Comparison of ENCODE assay signal across 1 cellular context in the genomic region with DNA sequence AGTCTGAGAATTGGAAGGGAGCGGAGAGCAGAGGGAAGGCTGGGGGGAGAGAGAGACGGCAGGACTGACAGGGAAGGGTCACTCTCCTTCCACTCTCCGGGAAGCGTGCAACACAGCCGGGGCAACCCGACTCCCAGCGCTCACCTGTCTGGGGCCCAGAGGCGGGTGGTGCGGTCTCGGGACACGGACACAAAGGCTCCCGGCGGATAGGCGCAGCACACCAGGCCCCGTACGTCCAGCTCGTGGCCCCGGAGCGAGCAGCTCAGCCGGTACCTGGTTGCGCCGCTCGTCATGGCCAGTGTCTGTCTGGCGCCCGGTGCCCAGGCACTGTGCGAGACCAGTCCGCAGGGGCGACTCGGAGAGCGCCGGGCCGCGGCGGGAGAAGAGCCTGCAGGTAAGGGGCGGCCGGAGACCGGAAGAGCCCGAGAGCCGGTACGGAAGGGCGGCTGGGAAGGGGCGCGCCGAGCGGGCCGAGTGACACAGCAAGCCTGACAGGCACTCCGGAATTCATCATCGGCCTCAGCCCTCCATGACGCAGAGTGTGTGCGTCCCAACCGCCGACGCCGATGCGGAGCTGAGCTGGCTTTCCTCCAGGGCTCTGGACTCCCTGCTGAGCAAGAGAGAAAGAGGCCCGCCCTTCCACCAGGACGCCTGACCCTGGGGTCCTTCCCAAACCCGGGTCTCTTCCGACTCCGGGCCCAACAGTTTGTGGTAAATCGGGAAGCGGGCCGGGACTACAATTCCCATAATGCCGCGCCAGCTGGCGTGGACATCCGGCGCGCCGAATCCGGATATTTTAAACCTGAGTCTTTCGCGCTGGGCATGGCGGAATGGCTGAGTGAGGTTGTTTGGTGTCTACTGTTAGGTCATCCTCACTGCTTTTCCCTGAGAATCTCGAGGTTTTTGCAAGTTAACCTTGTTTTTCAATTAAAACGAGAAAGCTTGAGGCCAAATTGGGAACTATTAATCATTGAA.
A peak's percentile ranks its signal among the peaks of the same experiment; 100 is the strongest.
TF ChIP-seq lines count a peak whose summit lies in the region.

A gene (minus strand): TSS at position 490 of the 975 bp plus-strand sequence. CDS start 197 bp downstream, at position 293.

TF ChIP-seq in HepG2, 621 proteins besides CTCF, POLR2A, EP300 and RAD21 (continued from another document and continues in another):
- TF ChIP-seq, protein P1, sequence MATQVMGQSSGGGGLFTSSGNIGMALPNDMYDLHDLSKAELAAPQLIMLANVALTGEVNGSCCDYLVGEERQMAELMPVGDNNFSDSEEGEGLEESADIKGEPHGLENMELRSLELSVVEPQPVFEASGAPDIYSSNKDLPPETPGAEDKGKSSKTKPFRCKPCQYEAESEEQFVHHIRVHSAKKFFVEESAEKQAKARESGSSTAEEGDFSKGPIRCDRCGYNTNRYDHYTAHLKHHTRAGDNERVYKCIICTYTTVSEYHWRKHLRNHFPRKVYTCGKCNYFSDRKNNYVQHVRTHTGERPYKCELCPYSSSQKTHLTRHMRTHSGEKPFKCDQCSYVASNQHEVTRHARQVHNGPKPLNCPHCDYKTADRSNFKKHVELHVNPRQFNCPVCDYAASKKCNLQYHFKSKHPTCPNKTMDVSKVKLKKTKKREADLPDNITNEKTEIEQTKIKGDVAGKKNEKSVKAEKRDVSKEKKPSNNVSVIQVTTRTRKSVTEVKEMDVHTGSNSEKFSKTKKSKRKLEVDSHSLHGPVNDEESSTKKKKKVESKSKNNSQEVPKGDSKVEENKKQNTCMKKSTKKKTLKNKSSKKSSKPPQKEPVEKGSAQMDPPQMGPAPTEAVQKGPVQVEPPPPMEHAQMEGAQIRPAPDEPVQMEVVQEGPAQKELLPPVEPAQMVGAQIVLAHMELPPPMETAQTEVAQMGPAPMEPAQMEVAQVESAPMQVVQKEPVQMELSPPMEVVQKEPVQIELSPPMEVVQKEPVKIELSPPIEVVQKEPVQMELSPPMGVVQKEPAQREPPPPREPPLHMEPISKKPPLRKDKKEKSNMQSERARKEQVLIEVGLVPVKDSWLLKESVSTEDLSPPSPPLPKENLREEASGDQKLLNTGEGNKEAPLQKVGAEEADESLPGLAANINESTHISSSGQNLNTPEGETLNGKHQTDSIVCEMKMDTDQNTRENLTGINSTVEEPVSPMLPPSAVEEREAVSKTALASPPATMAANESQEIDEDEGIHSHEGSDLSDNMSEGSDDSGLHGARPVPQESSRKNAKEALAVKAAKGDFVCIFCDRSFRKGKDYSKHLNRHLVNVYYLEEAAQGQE (IDR thresholded peaks at IDR 0.05; ENCODE audit: borderline replicate concordance in 1 of 2, low read depth in 1 of 2, low read length in 2 of 2) = 0 out of 4 replicates have a peak, but pooled peaks of 1 of the 2 experiments have one; percentile 4
- TF ChIP-seq FOXP1 (IDR thresholded peaks at IDR 0.05) (no peak), FOXP1 (CRISPR knock-in tag; IDR thresholded peaks at IDR 0.05) (no peak), CBFB (CRISPR knock-in tag; IDR thresholded peaks at IDR 0.05) (peak; percentile 68; the same call in 1 of the 2 replicates), NFE2L2 (IDR thresholded peaks at IDR 0.05; ENCODE audit: low read length) (peak; percentile 31; the same call in 1 of the 2 replicates), FOXA3 (CRISPR knock-in tag; IDR thresholded peaks at IDR 0.05) (no peak; the same call in 1 of the 2 replicates), ZIK1 (CRISPR knock-in tag; IDR thresholded peaks at IDR 0.05; ENCODE audit: borderline replicate concordance, low read depth) (peak; percentile 70; the same call in 1 of the 2 replicates)
- TF ChIP-seq, protein P2, sequence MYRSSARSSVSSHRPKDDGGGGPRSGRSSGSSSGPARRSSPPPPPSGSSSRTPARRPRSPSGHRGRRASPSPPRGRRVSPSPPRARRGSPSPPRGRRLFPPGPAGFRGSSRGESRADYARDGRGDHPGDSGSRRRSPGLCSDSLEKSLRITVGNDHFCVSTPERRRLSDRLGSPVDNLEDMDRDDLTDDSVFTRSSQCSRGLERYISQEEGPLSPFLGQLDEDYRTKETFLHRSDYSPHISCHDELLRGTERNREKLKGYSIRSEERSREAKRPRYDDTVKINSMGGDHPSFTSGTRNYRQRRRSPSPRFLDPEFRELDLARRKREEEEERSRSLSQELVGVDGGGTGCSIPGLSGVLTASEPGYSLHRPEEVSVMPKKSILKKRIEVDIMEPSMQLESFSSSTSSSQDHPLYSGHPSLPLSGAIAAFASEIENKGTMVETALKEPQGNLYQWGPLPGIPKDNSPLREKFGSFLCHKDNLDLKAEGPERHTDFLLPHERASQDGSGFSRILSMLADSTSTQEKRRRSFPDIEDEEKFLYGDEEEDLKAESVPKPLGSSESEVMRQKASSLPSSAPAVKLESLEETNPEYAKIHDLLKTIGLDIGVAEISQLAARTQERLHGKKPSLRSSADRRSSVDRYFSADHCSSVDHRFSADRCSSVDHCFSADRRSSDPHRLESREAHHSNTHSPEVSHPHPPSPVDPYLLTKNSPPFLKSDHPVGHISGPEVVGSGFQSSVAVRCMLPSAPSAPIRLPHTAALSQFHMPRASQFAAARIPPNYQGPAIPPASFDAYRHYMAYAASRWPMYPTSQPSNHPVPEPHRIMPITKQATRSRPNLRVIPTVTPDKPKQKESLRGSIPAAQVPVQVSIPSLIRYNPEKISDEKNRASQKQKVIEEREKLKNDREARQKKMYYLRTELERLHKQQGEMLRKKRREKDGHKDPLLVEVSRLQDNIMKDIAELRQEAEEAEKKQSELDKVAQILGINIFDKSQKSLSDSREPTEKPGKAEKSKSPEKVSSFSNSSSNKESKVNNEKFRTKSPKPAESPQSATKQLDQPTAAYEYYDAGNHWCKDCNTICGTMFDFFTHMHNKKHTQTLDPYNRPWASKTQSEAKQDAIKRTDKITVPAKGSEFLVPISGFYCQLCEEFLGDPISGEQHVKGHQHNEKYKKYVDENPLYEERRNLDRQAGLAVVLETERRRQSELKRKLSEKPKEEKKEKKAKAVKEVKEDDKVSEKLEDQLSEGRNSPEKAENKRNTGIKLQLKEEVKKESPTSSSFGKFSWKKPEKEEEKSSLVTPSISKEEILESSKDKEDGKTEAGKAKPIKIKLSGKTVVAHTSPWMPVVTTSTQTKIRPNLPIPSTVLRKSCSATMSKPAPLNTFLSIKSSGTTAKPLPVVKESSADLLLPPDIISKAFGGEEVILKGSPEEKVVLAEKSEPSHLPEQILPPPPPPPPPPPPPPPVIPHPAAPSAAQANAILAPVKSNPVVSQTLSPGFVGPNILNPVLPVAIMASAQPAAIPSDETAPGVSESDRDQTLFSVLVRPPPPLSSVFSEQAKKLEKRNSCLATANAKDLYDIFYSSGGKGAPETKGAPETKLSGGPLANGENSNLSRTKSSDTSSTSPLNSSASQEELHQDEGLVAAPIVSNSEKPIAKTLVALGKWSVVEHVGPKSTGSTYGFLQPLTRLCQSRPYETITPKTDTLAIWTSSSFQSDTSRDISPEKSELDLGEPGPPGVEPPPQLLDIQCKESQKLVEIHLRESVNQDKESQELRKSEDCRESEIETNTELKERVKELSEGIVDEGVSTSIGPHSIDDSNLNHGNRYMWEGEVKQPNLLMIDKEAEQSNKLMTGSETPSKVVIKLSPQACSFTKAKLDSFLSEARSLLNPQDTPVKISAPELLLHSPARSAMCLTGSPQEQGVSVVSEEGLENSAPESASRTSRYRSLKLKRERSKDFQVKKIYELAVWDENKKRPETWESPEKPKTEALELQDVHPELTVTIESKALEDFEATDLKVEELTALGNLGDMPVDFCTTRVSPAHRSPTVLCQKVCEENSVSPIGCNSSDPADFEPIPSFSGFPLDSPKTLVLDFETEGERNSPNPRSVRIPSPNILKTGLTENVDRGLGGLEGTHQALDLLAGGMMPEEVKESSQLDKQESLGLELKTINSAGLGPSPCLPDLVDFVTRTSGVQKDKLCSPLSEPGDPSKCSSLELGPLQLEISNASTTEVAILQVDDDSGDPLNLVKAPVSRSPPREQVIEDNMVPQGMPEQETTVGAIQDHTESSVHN (CRISPR knock-in tag; IDR thresholded peaks at IDR 0.05) = no peak
- TF ChIP-seq, protein P3, sequence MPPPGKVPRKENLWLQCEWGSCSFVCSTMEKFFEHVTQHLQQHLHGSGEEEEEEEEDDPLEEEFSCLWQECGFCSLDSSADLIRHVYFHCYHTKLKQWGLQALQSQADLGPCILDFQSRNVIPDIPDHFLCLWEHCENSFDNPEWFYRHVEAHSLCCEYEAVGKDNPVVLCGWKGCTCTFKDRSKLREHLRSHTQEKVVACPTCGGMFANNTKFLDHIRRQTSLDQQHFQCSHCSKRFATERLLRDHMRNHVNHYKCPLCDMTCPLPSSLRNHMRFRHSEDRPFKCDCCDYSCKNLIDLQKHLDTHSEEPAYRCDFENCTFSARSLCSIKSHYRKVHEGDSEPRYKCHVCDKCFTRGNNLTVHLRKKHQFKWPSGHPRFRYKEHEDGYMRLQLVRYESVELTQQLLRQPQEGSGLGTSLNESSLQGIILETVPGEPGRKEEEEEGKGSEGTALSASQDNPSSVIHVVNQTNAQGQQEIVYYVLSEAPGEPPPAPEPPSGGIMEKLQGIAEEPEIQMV (CRISPR knock-in tag; IDR thresholded peaks at IDR 0.05; ENCODE audit: low read depth) = peak; percentile 54; the same call in 1 of the 2 replicates
- TF ChIP-seq, protein P4, sequence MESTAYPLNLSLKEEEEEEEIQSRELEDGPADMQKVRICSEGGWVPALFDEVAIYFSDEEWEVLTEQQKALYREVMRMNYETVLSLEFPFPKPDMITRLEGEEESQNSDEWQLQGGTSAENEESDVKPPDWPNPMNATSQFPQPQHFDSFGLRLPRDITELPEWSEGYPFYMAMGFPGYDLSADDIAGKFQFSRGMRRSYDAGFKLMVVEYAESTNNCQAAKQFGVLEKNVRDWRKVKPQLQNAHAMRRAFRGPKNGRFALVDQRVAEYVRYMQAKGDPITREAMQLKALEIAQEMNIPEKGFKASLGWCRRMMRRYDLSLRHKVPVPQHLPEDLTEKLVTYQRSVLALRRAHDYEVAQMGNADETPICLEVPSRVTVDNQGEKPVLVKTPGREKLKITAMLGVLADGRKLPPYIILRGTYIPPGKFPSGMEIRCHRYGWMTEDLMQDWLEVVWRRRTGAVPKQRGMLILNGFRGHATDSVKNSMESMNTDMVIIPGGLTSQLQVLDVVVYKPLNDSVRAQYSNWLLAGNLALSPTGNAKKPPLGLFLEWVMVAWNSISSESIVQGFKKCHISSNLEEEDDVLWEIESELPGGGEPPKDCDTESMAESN (CRISPR knock-in tag; conservative IDR thresholded peaks at IDR 0.05) = peak; percentile 51
- TF ChIP-seq, protein P5, sequence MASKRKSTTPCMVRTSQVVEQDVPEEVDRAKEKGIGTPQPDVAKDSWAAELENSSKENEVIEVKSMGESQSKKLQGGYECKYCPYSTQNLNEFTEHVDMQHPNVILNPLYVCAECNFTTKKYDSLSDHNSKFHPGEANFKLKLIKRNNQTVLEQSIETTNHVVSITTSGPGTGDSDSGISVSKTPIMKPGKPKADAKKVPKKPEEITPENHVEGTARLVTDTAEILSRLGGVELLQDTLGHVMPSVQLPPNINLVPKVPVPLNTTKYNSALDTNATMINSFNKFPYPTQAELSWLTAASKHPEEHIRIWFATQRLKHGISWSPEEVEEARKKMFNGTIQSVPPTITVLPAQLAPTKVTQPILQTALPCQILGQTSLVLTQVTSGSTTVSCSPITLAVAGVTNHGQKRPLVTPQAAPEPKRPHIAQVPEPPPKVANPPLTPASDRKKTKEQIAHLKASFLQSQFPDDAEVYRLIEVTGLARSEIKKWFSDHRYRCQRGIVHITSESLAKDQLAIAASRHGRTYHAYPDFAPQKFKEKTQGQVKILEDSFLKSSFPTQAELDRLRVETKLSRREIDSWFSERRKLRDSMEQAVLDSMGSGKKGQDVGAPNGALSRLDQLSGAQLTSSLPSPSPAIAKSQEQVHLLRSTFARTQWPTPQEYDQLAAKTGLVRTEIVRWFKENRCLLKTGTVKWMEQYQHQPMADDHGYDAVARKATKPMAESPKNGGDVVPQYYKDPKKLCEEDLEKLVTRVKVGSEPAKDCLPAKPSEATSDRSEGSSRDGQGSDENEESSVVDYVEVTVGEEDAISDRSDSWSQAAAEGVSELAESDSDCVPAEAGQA (IDR thresholded peaks at IDR 0.05; ENCODE audit: low read depth) = peak; percentile 87
- TF ChIP-seq, protein P5 (CRISPR knock-in tag; IDR thresholded peaks at IDR 0.05; ENCODE audit: borderline replicate concordance) = no peak
- TF ChIP-seq, protein P6, sequence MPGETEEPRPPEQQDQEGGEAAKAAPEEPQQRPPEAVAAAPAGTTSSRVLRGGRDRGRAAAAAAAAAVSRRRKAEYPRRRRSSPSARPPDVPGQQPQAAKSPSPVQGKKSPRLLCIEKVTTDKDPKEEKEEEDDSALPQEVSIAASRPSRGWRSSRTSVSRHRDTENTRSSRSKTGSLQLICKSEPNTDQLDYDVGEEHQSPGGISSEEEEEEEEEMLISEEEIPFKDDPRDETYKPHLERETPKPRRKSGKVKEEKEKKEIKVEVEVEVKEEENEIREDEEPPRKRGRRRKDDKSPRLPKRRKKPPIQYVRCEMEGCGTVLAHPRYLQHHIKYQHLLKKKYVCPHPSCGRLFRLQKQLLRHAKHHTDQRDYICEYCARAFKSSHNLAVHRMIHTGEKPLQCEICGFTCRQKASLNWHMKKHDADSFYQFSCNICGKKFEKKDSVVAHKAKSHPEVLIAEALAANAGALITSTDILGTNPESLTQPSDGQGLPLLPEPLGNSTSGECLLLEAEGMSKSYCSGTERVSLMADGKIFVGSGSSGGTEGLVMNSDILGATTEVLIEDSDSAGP (CRISPR knock-in tag; IDR thresholded peaks at IDR 0.05; ENCODE audit: borderline replicate concordance) = peak; percentile 88
- TF ChIP-seq, protein P7, sequence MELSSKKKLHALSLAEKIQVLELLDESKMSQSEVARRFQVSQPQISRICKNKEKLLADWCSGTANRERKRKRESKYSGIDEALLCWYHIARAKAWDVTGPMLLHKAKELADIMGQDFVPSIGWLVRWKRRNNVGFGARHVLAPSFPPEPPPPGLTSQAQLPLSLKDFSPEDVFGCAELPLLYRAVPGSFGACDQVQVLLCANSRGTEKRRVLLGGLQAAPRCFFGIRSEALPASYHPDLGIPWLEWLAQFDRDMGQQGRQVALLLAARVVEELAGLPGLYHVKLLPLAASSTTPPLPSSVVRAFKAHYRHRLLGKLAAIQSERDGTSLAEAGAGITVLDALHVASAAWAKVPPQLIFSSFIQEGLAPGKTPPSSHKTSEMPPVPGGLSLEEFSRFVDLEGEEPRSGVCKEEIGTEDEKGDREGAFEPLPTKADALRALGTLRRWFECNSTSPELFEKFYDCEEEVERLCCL (CRISPR knock-in tag; IDR thresholded peaks at IDR 0.05; ENCODE audit: borderline replicate concordance) = peak; percentile 64; the same call in 1 of the 2 replicates
